ENCODE assay signal across 8 cellular contexts in genomic region chr2:73386342-73386868, GRCh38. TPM values are rescaled to one million over a fixed set of nuclear protein-coding genes. Genes with fewer than 3 reads are reported as not detected.
DNase-seq lines count a peak whose midpoint lies in the region; ATAC-seq, FAIRE-seq and TF ChIP-seq lines count a peak whose summit lies in the region.

No MANE protein-coding gene starts in this region.

- no peak for FAIRE-seq in kidney (lab: Jason Lieb, UNC)

- TF ChIP-seq CTCF in AG04449 (IDR thresholded peaks at IDR 0.05; ENCODE audit: insufficient read depth, low read length, missing control alignments): no peak
- no peak for TF ChIP-seq CTCF in kidney (IDR thresholded peaks at IDR 0.05; ENCODE audit: borderline replicate concordance, extremely low read depth, insufficient read depth)

- CTCF ChIA-PET in AG04449 (lab: Yijun Ruan, JAX): no interaction called here

- WGBS in adipose tissue, 3 donors: 0 to 1% (median 0%) methylated on average over 24 of the region's 24 CpGs

- H3K9ac ChIP-seq in kidney (ENCODE audit: low read length in 2 of 2): peak overlapping the region; percentile 81 to 94

- DNase-seq in AG04449 (ENCODE audit: low read depth, low spot score) (no peak), kidney (no peak), midbrain (lab: John Stamatoyannopoulos, UW) (no peak), CD1c-positive myeloid dendritic cell (ENCODE audit: extremely low spot score) (no peak)

- H3K36me3 ChIP-seq in kidney (ENCODE audit: control insufficient read depth in 1 of 2, insufficient read depth in 2 of 2, low read length in 2 of 2): no peaks in the 10 kb centered on the region

- H3K9me3 ChIP-seq in kidney (ENCODE audit: control insufficient read depth in 1 of 2, low read length in 2 of 2): no peaks in the 10 kb centered on the region

- POLR2A ChIA-PET in AG04449 (lab: Yijun Ruan, JAX): no interaction called here

- H3K4me1 ChIP-seq in kidney (ENCODE audit: control insufficient read depth in 1 of 2, insufficient read depth in 1 of 2, low read depth in 1 of 2, low read length in 2 of 2): peaks cover 0 to 4% of the 10 kb centered on the region in 2 donors

- intact Hi-C loops in kidney (cut with DNase I): no loop called here

- ATAC-seq in GM18909 (IDR thresholded peaks at IDR 0.05; ENCODE audit: poor library complexity, unreplicated experiment) (peak; percentile 23), HG03354 (IDR thresholded peaks at IDR 0.05; ENCODE audit: poor library complexity, severe bottlenecking, unreplicated experiment) (peak; percentile 26)

- peak overlapping the region; percentile 14 for H3K27ac ChIP-seq in adipose tissue (ENCODE audit: low read depth, low read length)
- peak overlapping the region; percentile 86 to 90 for H3K27ac ChIP-seq in kidney (ENCODE audit: low read depth in 2 of 2, low read length in 2 of 2)
- H3K27ac ChIP-seq in temporal lobe (ENCODE audit: low read depth, low read length): peak overlapping the region; percentile 8

- H3K4me3 ChIP-seq in AG04449 (ENCODE audit: low read depth, low read length) (peak overlapping the region; percentile 92), kidney (ENCODE audit: low read length in 2 of 2) (peak overlapping the region; percentile 93 to 98)

RNA-seq across cellular contexts. Expression of gene ALMS1, which starts 0.8 kb away (rescaled TPM):
- polyA plus RNA-seq in adipose tissue: 1 to 10 TPM; 5.5 to 8.6 (median 5.6) TPM
- 26.2 TPM for total RNA-seq in kidney
- 9.2 TPM for polyA plus RNA-seq in kidney (ENCODE audit: insufficient read depth, low read depth, low replicate concordance)
- total RNA-seq in temporal lobe: 49.9 TPM

Comparison
In these comparisons a context has a peak if more than half of its experiments do, and no peak if none do; other contexts are left out.
1. H3K27ac ChIP-seq: peak in every context shown above with its lines; median percentile 88 in kidney; 14 in adipose tissue; 8 in temporal lobe.